8 cellular contexts compared by ENCODE assay signal in the genomic region with DNA sequence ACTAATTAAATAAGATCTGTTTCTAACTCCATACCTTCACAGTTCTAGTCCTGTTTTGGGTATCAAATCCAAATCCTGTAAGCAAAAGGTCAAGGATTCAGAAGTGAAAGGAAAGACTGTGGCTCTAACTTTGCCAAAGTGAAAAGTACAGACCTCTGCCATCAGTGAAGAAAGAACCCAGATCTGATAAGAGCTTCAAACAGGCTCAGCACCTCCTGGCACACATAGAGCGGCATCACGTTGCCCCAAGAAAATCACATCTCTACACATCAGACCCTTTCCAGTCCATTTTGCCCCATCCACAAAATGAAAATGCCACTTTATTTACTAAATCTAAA. TPM values are rescaled to one million over a fixed set of nuclear protein-coding genes. Genes with fewer than 3 reads are reported as not detected.
DNase-seq lines count a peak whose midpoint lies in the region; ATAC-seq, FAIRE-seq and TF ChIP-seq lines count a peak whose summit lies in the region.

No MANE protein-coding gene starts in this region.

- FAIRE-seq in astrocyte (lab: Jason Lieb, UNC) = no peak

- POLR2A ChIA-PET in activated CD4-positive, alpha-beta T cell treated with anti-CD3 and anti-CD28 coated beads, Interleukin-2, amount 10 ng/mL, durations not matched to agents 7 days and 5 days (lab: Charles Lee) = interaction anchor here (1.4 kb wide), 1 partner anchor 73 kb away, joined by 4 read pairs; no protein-coding TSS in a partner anchor

- CTCF ChIA-PET in activated CD4-positive, alpha-beta T cell treated with anti-CD3 and anti-CD28 coated beads, Interleukin-2, amount 10 ng/mL, durations not matched to agents 7 days and 5 days (lab: Charles Lee) = interaction anchor here (1.0 to 5.4 kb wide), 18 partner anchors 9 to 106 kb away, joined by 3 to 33 read pairs (median 6); a partner anchor contains a TSS

- H3K4me1 ChIP-seq in astrocyte (ENCODE audit: insufficient read depth, low read length) (peaks cover 20% of the 10 kb centered on the region), right lobe of liver (peaks cover 0 to 51% (median 6%) of the 10 kb centered on the region in 4 donors), tibial artery (peaks cover 0 to 87% (median 32%) of the 10 kb centered on the region in 4 donors)

- H3K27ac Mint-ChIP-seq in activated CD4-positive, alpha-beta T cell treated with anti-CD3 and anti-CD28 coated beads, Interleukin-2, amount 10 ng/mL, durations not matched to agents 7 days and 5 days = peak overlapping the region; percentile 85
- H3K27ac Mint-ChIP-seq in astrocyte (ENCODE audit: unreplicated experiment) = peak overlapping the region; percentile 100

- peak overlapping the region; percentile 76 for H3K4me2 ChIP-seq in astrocyte (ENCODE audit: low read length)

- no peak overlapping the region for H3K4me3 ChIP-seq in astrocyte (ENCODE audit: insufficient read depth, low read depth, low read length)
- H3K4me3 ChIP-seq in right lobe of liver = peak overlapping the region in 2 of 3 donors; percentile 14 to 40
- H3K4me3 ChIP-seq in tibial artery = peak overlapping the region; percentile 6 to 13

- TF ChIP-seq CTCF in astrocyte (IDR thresholded peaks at IDR 0.05; ENCODE audit: insufficient read depth, low read depth, low read length) (no peak), right lobe of liver (IDR thresholded peaks at IDR 0.05) (no peak), tibial artery (IDR thresholded peaks at IDR 0.05) (no peak)

- H3K9me3 ChIP-seq in astrocyte (ENCODE audit: insufficient read depth, low read depth, low read length) (no peaks in the 10 kb centered on the region), right lobe of liver (no peaks in the 10 kb centered on the region), tibial artery (no peaks in the 10 kb centered on the region)

- H2AFZ ChIP-seq in astrocyte (ENCODE audit: low read depth, low read length) = no peak overlapping the region

- H3K9ac ChIP-seq in astrocyte (ENCODE audit: low read length) = peak overlapping the region; percentile 87

- H4K20me1 ChIP-seq in astrocyte (ENCODE audit: insufficient read depth, low read length) = peaks cover 5% of the 10 kb centered on the region

- WGBS in right lobe of liver (ENCODE audit: insufficient coverage, low coverage, low lambda C conversion rate, missing lambda C conversion rate) = 11% methylated on average over 2 of the region's 2 CpGs

- H3K27ac ChIP-seq in astrocyte (ENCODE audit: low read depth, low read length) (peak overlapping the region; percentile 99), right lobe of liver (peak overlapping the region; percentile 84 to 97 (median 88)), tibial artery (peak overlapping the region; percentile 81 to 91)

- peaks cover 50% of the 10 kb centered on the region for H3K4me1 Mint-ChIP-seq in activated CD4-positive, alpha-beta T cell treated with anti-CD3 and anti-CD28 coated beads, Interleukin-2, amount 10 ng/mL, durations not matched to agents 7 days and 5 days
- peaks cover 27% of the 10 kb centered on the region for H3K4me1 Mint-ChIP-seq in astrocyte (ENCODE audit: low read depth, unreplicated experiment)

- no peak overlapping the region for H3K4me3 Mint-ChIP-seq in activated CD4-positive, alpha-beta T cell treated with anti-CD3 and anti-CD28 coated beads, Interleukin-2, amount 10 ng/mL, durations not matched to agents 7 days and 5 days
- peak overlapping the region; percentile 62 for H3K4me3 Mint-ChIP-seq in astrocyte (ENCODE audit: unreplicated experiment)

- no peaks in the 10 kb centered on the region for H3K27me3 Mint-ChIP-seq in activated CD4-positive, alpha-beta T cell treated with anti-CD3 and anti-CD28 coated beads, Interleukin-2, amount 10 ng/mL, durations not matched to agents 7 days and 5 days
- no peaks in the 10 kb centered on the region for H3K27me3 Mint-ChIP-seq in astrocyte (ENCODE audit: low read depth, unreplicated experiment)

- TF ChIP-seq POLR2A in right lobe of liver (IDR thresholded peaks at IDR 0.05) = no peak

- intact Hi-C loops in right lobe of liver (cut with DNase I) (no loop called here), tibial artery (cut with DNase I; ENCODE audit: low total_unique reads) (no loop called here)

- peak; percentile 31 to 52 (median 40) for ATAC-seq in right lobe of liver
- ATAC-seq in GM19463 (IDR thresholded peaks at IDR 0.05; ENCODE audit: unreplicated experiment) = no peak

- H3K27me3 ChIP-seq in astrocyte (ENCODE audit: insufficient read depth, low read length) (no peaks in the 10 kb centered on the region), right lobe of liver (no peaks in the 10 kb centered on the region), tibial artery (no peaks in the 10 kb centered on the region)

- H3K79me2 ChIP-seq in astrocyte (ENCODE audit: insufficient read depth, low read length) = peaks cover 71% of the 10 kb centered on the region

- no peak for DNase-seq in activated CD4-positive, alpha-beta T cell treated with anti-CD3 and anti-CD28 coated beads, Interleukin-2, amount 10 ng/mL, durations not matched to agents 7 days and 5 days
- no peak for DNase-seq in activated CD4-positive, alpha-beta T cell treated with anti-CD3 and anti-CD28 coated beads for 1 hour
- no peak for DNase-seq in astrocyte (ENCODE audit: low read depth)
- DNase-seq in right lobe of liver = no peak
- DNase-seq in tibial artery = no peak
- no peak for DNase-seq in KG1 (lab: John Stamatoyannopoulos, UW)
- DNase-seq in NCI-H2107 (lab: John Stamatoyannopoulos, UW) = no peak

- H3K9me3 Mint-ChIP-seq in activated CD4-positive, alpha-beta T cell treated with anti-CD3 and anti-CD28 coated beads, Interleukin-2, amount 10 ng/mL, durations not matched to agents 7 days and 5 days = no peaks in the 10 kb centered on the region
- no peaks in the 10 kb centered on the region for H3K9me3 Mint-ChIP-seq in astrocyte (ENCODE audit: unreplicated experiment)

- H3K36me3 ChIP-seq in astrocyte (ENCODE audit: insufficient read depth, low read length) (no peaks in the 10 kb centered on the region), right lobe of liver (no peaks in the 10 kb centered on the region), tibial artery (no peaks in the 10 kb centered on the region)

- peaks cover 19% of the 10 kb centered on the region for H3K36me3 Mint-ChIP-seq in activated CD4-positive, alpha-beta T cell treated with anti-CD3 and anti-CD28 coated beads, Interleukin-2, amount 10 ng/mL, durations not matched to agents 7 days and 5 days (ENCODE audit: low read depth)
- H3K36me3 Mint-ChIP-seq in astrocyte (ENCODE audit: low read depth, unreplicated experiment) = peaks cover 5% of the 10 kb centered on the region

RNA-seq across cellular contexts. Expression of a gene that starts 23.2 kb away (rescaled TPM):
- total RNA-seq in activated CD4-positive, alpha-beta T cell treated with anti-CD3 and anti-CD28 coated beads, Interleukin-2, amount 10 ng/mL, durations not matched to agents 7 days and 5 days = 10 to 100 TPM; 75.6 to 76.5 TPM
- total RNA-seq in astrocyte (59.4 and 70.0 TPM in 2 replicates), right lobe of liver (10 to 100 TPM; 35.4 to 63.4 (median 43.1) TPM)
